9 cellular contexts compared by ENCODE assay signal in the genomic region with DNA sequence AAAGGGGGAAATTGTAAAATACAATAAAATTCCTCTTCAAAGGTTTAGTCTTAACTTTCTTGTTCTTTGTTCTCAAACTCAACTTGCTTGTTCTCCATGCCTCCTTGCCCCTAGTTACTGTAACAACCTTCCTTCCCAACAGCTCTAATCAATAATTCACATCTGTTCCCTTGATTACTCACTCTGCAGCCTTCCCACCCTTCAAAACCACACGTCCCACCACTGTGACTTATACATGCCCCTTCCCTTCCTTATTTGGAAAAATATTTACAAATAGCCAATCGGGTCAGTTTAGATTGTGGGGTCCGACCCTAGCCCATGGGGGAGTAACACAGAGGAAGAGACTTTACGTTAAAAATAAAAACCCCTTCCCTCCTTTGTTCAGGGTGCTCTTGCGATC. TPM values are rescaled to one million over a fixed set of nuclear protein-coding genes. Genes with fewer than 3 reads are reported as not detected.
DNase-seq lines count a peak whose midpoint lies in the region; ATAC-seq and TF ChIP-seq lines count a peak whose summit lies in the region.
"Had no signal": no experiment of that assay in that cellular context is flagged by ENCODE, and none has a peak within 500 bp of the region (broad histone marks: within the 10 kb centered on the region; RNA-seq: fewer than 3 reads in every experiment).

No MANE protein-coding gene starts in this region.

- intact Hi-C loops in CD4-positive, alpha-beta T cell (cut with DNase I, micrococcal nuclease) = loop anchor here (1.0 to 5.0 kb wide), 4 partner anchors 33 to 123 kb away; a partner anchor contains a TSS
- intact Hi-C loops in esophagus squamous epithelium (cut with DNase I) (loop anchor here (5.0 kb wide), 1 partner anchor 78 kb away; a partner anchor contains a TSS), ovary (cut with DNase I) (no loop called here), posterior cingulate gyrus (cut with DNase I) (no loop called here)

- peak overlapping the region; percentile 94 for H3K4me3 Mint-ChIP-seq in CD4-positive, alpha-beta T cell

- H3K27ac ChIP-seq in CD4-positive, alpha-beta T cell (ENCODE audit: low read depth, low read length) = no peak overlapping the region
- H3K27ac ChIP-seq in HEK293 (ENCODE audit: extremely low read depth, low read depth, low read length) (no peak overlapping the region), SU-DHL-6 (ENCODE audit: low read depth, low read length) (peak overlapping the region; percentile 73), esophagus squamous epithelium (peak overlapping the region; percentile 77 to 96 (median 87)), ovary (no peak overlapping the region)
- H3K27ac ChIP-seq: KMS-11 had no signal

- no peaks in the 10 kb centered on the region for H3K36me3 ChIP-seq in HEK293 (ENCODE audit: control insufficient read depth in 2 of 2, insufficient read depth in 1 of 2, low read length in 2 of 2)
- H3K36me3 ChIP-seq in SU-DHL-6 (ENCODE audit: low read length) = peaks cover 2% of the 10 kb centered on the region
- no peaks in the 10 kb centered on the region for H3K36me3 ChIP-seq in esophagus squamous epithelium
- no peaks in the 10 kb centered on the region for H3K36me3 ChIP-seq in ovary

- 1 to 3% methylated on average over 5 of the region's 5 CpGs for WGBS in esophagus squamous epithelium, 2 donors
- WGBS in ovary, 3 donors = 0 to 1% (median 1%) methylated on average over 5 of the region's 5 CpGs

- peak overlapping the region; percentile 70 for H2AFZ ChIP-seq in SU-DHL-6 (ENCODE audit: low read depth, low read length, severe bottlenecking)

- DNase-seq in CD4-positive, alpha-beta T cell = no peak
- DNase-seq in esophagus squamous epithelium (lab: John Stamatoyannopoulos, UW) (no peak), ovary (no peak), posterior cingulate gyrus (no peak), NCI-H510A treated with DMSO at 0.1 percent for 48 hours (lab: John Stamatoyannopoulos, UW) (no peak), DMS153 treated with DMSO at 0.1 percent for 48 hours (lab: John Stamatoyannopoulos, UW; ENCODE audit: unreplicated experiment) (no peak)

- POLR2A ChIA-PET in CD4-positive, alpha-beta T cell (lab: Charles Lee) = interaction anchor here (0.7 to 4.7 kb wide), 19 partner anchors 9 to 1497 kb away, joined by 3 to 81 read pairs (median 7); a partner anchor contains a TSS
- POLR2A ChIA-PET in HEK293 (lab: Yijun Ruan, JAX) = interaction anchor here (0.5 to 3.6 kb wide), 20 partner anchors 10 to 681 kb away, joined by 3 to 47 read pairs (median 4); a partner anchor contains a TSS

- no peaks in the 10 kb centered on the region for H3K9me2 ChIP-seq in SU-DHL-6 (replicated peaks; ENCODE audit: insufficient read depth, low read length)

- no peak for TF ChIP-seq POLR2A in esophagus squamous epithelium (IDR thresholded peaks at IDR 0.05)
- no peak for TF ChIP-seq POLR2A in ovary (IDR thresholded peaks at IDR 0.05)

- no peaks in the 10 kb centered on the region for H3K27me3 Mint-ChIP-seq in CD4-positive, alpha-beta T cell

- H3K4me2 ChIP-seq in SU-DHL-6 (ENCODE audit: low read depth, low read length, poor library complexity, severe bottlenecking) = peak overlapping the region; percentile 94
- H3K4me2 ChIP-seq: KMS-11 had no signal

- peaks cover 37% of the 10 kb centered on the region for H3K9me3 ChIP-seq in CD4-positive, alpha-beta T cell (ENCODE audit: control insufficient read depth, low read length)
- no peaks in the 10 kb centered on the region for H3K9me3 ChIP-seq in HEK293 (ENCODE audit: control insufficient read depth, insufficient read depth, low read depth, low read length)
- H3K9me3 ChIP-seq in SU-DHL-6 (ENCODE audit: insufficient read depth, low read length) = no peaks in the 10 kb centered on the region
- peaks cover 0 to 42% (median 8%) of the 10 kb centered on the region in 3 donors for H3K9me3 ChIP-seq in esophagus squamous epithelium
- no peaks in the 10 kb centered on the region for H3K9me3 ChIP-seq in ovary

- H3F3A ChIP-seq in SU-DHL-6 (ENCODE audit: insufficient read depth) = peaks cover 21% of the 10 kb centered on the region

- no peaks in the 10 kb centered on the region for H3K27me3 ChIP-seq in CD4-positive, alpha-beta T cell (ENCODE audit: control insufficient read depth, insufficient read depth, low read length)
- H3K27me3 ChIP-seq in SU-DHL-6 (ENCODE audit: low read length) = no peaks in the 10 kb centered on the region
- no peaks in the 10 kb centered on the region for H3K27me3 ChIP-seq in esophagus squamous epithelium
- no peaks in the 10 kb centered on the region for H3K27me3 ChIP-seq in ovary

- peaks cover 42% of the 10 kb centered on the region for H3K4me1 Mint-ChIP-seq in CD4-positive, alpha-beta T cell (ENCODE audit: low read depth)

- no peak for TF ChIP-seq EP300 in ovary (IDR thresholded peaks at IDR 0.05)

- ATAC-seq in CD4-positive, alpha-beta T cell (ENCODE audit: poor library complexity) = no peak

- no peaks in the 10 kb centered on the region; the same call in 1 of the 2 replicates for H4K20me1 ChIP-seq in SU-DHL-6 (ENCODE audit: low read depth, low read length)

- no peak for TF ChIP-seq CTCF in CD4-positive, alpha-beta T cell (IDR thresholded peaks at IDR 0.05)
- no peak for TF ChIP-seq CTCF in HEK293 (tag by site-specific recombination; IDR thresholded peaks at IDR 0.05)
- TF ChIP-seq CTCF in SU-DHL-6 (IDR thresholded peaks at IDR 0.05; ENCODE audit: insufficient read depth, low read length, poor library complexity, severe bottlenecking) = no peak
- no peak for TF ChIP-seq CTCF in esophagus squamous epithelium (IDR thresholded peaks at IDR 0.05)
- no peak for TF ChIP-seq CTCF in ovary (IDR thresholded peaks at IDR 0.05)

- H3K4me1 ChIP-seq in HEK293 (ENCODE audit: control insufficient read depth, insufficient read depth, low read length) (no peaks in the 10 kb centered on the region), esophagus squamous epithelium (peaks cover 0 to 15% (median 0%) of the 10 kb centered on the region in 3 donors), ovary (ENCODE audit: insufficient read depth) (peaks cover 3% of the 10 kb centered on the region)

- H3K79me2 ChIP-seq in SU-DHL-6 (ENCODE audit: insufficient read depth, low read length) = peaks cover 43% of the 10 kb centered on the region

- peaks cover 13% of the 10 kb centered on the region for H3K9me3 Mint-ChIP-seq in CD4-positive, alpha-beta T cell

- H3K36me3 Mint-ChIP-seq in CD4-positive, alpha-beta T cell (ENCODE audit: low read depth) = peaks cover 57% of the 10 kb centered on the region

- peak overlapping the region; percentile 82 for H3K27ac Mint-ChIP-seq in CD4-positive, alpha-beta T cell

- H3K4me3 ChIP-seq in HEK293 (ENCODE audit: low read depth, low read length) = peak overlapping the region; percentile 26
- peak overlapping the region; percentile 80 for H3K4me3 ChIP-seq in SU-DHL-6 (ENCODE audit: insufficient read depth, low read length, poor library complexity, severe bottlenecking)
- H3K4me3 ChIP-seq in esophagus squamous epithelium = peak overlapping the region; percentile 43 to 86 (median 68)
- peak overlapping the region; percentile 67 for H3K4me3 ChIP-seq in ovary

- CTCF ChIA-PET in CD4-positive, alpha-beta T cell (lab: Charles Lee) = no interaction called here
- CTCF ChIA-PET in HEK293 (lab: Yijun Ruan, JAX) = no interaction called here

- peak overlapping the region; percentile 90 for H3K9ac ChIP-seq in SU-DHL-6 (ENCODE audit: low read length)
- H3K9ac ChIP-seq: KMS-11 had no signal

TF ChIP-seq in HEK293, 187 proteins besides CTCF, POLR2A, EP300 and RAD21:
- TF ChIP-seq ZNF423 (tag by site-specific recombination; IDR thresholded peaks at IDR 0.05) (no peak), KLF16 (tag by site-specific recombination; IDR thresholded peaks at IDR 0.05) (no peak), KLF1 (tag by site-specific recombination; IDR thresholded peaks at IDR 0.05) (no peak), ZNF132 (tag by site-specific recombination; IDR thresholded peaks at IDR 0.05; ENCODE audit: borderline replicate concordance) (no peak)
- TF ChIP-seq, protein P1, sequence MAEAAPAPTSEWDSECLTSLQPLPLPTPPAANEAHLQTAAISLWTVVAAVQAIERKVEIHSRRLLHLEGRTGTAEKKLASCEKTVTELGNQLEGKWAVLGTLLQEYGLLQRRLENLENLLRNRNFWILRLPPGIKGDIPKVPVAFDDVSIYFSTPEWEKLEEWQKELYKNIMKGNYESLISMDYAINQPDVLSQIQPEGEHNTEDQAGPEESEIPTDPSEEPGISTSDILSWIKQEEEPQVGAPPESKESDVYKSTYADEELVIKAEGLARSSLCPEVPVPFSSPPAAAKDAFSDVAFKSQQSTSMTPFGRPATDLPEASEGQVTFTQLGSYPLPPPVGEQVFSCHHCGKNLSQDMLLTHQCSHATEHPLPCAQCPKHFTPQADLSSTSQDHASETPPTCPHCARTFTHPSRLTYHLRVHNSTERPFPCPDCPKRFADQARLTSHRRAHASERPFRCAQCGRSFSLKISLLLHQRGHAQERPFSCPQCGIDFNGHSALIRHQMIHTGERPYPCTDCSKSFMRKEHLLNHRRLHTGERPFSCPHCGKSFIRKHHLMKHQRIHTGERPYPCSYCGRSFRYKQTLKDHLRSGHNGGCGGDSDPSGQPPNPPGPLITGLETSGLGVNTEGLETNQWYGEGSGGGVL (tag by site-specific recombination; IDR thresholded peaks at IDR 0.05) = no peak

RNA-seq across cellular contexts. Expression of a gene that starts 0.6 kb away (rescaled TPM):
- total RNA-seq in CD4-positive, alpha-beta T cell = 1 to 10 TPM; 4.4 to 5.4 TPM
- total RNA-seq in esophagus squamous epithelium (10 to 100 TPM in 1 of 4 donors, 1 to 10 TPM in 3; 4.7 to 12.7 (median 7.4) TPM), ovary (10 to 100 TPM in 2 of 7 donors, 1 to 10 TPM in 5; 4.9 to 15.2 (median 7.7) TPM)
- polyA plus RNA-seq in ovary = 1 to 10 TPM; 5.5 to 8.9 TPM

RNA-seq across cellular contexts. Expression of a gene that starts 34.4 kb away (rescaled TPM):
- total RNA-seq in CD4-positive, alpha-beta T cell = 1 to 10 TPM; 4.9 to 5.2 TPM
- total RNA-seq in esophagus squamous epithelium (1 to 10 TPM in 3 of 4 donors, under 1 TPM in 1; 0.95 to 4.5 (median 2.7) TPM), ovary (10 to 100 TPM in 6 of 7 donors, 1 to 10 TPM in 1; 9.1 to 20.3 (median 15.1) TPM)
- 10 to 100 TPM; 12.7 to 16.8 TPM for polyA plus RNA-seq in ovary

Comparison
In these comparisons a context has a peak if more than half of its experiments do, and no peak if none do; other contexts are left out.
1. H3K27ac ChIP-seq: peak in SU-DHL-6 (single experiment) and esophagus squamous epithelium (4 of 4); none in CD4-positive, alpha-beta T cell (single experiment), HEK293 (single experiment) and ovary (0 of 2).
2. H3K4me3 ChIP-seq: peak in every context shown above with its lines; median percentile 80 in SU-DHL-6; 68 in esophagus squamous epithelium; 67 in ovary; 26 in HEK293.
3. intact Hi-C loops: an anchor here in CD4-positive, alpha-beta T cell (1.0 to 5.0 kb wide) and esophagus squamous epithelium (5.0 kb wide); none called in ovary and posterior cingulate gyrus.